ENCODE assay signal across 8 cellular contexts in the genomic region with DNA sequence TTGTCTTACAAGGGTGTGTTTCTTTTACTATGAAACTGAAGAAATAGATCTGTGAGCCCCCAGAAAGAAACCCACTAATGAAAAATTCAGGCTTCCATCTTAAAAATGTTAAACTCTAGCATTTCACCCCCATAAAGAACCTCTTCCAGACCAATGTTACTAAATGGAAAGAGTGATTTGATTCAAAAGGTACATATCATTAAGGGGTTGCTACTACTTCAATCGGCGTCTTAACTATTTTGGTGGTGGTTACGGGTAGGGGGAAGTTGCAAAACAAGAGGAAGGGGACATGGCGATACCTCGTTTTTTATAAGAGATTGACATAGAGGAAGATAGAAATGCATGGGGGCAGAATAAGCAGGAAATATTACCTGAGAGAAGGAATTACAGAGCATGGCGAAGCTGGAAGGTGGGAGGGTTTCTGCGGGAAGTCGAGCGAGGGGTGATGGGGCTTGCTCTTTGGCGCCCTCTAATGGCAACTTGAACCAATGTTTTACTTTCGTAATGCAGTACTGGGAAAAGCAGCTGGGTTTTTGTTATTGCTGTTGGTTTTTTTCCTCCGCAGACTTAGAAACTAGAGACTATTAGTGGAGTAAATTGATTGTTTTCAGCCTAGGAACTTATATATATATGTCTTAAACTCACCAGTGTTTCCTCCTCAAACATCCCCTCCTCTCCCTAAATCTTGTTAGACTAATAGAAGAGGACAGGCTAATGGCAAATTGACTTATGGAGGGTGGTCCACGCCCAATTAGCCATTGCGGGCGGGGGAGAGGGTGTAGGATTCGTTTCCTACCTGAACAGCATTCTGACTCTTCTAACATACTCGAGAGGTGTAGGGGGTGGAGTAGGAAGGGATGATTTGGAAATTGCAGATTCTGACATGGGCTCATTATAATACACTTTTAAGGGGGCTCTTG. TPM values are rescaled to one million over a fixed set of nuclear protein-coding genes. Genes with fewer than 3 reads are reported as not detected.
DNase-seq lines count a peak whose midpoint lies in the region; ATAC-seq and TF ChIP-seq lines count a peak whose summit lies in the region.

No MANE protein-coding gene starts in this region.

- WGBS in lower leg skin, 2 donors: 10 to 12% methylated on average over 17 of the region's 17 CpGs

- peak; percentile 59 for TF ChIP-seq CTCF in GM20000 (IDR thresholded peaks at IDR 0.05; ENCODE audit: extremely low read depth, missing control alignments)
- peak in 1 of 3 donors; percentile 20 for TF ChIP-seq CTCF in lower leg skin (IDR thresholded peaks at IDR 0.05)

- peak; percentile 62 for ATAC-seq in HG03565 (IDR thresholded peaks at IDR 0.05; ENCODE audit: unreplicated experiment)

- TF ChIP-seq POLR2A in lower leg skin (IDR thresholded peaks at IDR 0.05): no peak

- intact Hi-C loops in lower leg skin (cut with DNase I; ENCODE audit: low total_unique reads): loop anchor here (10.0 kb wide), 2 partner anchors 366 to 984 kb away; no protein-coding TSS in a partner anchor

- DNase-seq in DMS53 (lab: John Stamatoyannopoulos, UW) (peak; percentile 87), GM20000 (ENCODE audit: low spot score) (peak; percentile 83), NCI-H446 treated with DMSO at 0.1 percent for 48 hours (lab: John Stamatoyannopoulos, UW) (peak; percentile 33), activated T-cell treated with anti-CD3 and anti-CD28 coated beads for 4 hours (peak; percentile 28), germinal center (ENCODE audit: low spot score) (peak; percentile 64), occipital lobe (lab: John Stamatoyannopoulos, UW) (peak; percentile 52), lower leg skin (ENCODE audit: low spot score in 2 of 2) (no peak)

- H3K4me3 ChIP-seq in lower leg skin (ENCODE audit: low read depth, poor library complexity, severe bottlenecking): no peak overlapping the region

RNA-seq across cellular contexts. Expression of gene SOX2, which starts 11.3 kb away (rescaled TPM):
- 78.0 TPM for total RNA-seq in occipital lobe
- total RNA-seq in lower leg skin: 1 to 10 TPM in 3 of 4 donors, under 1 TPM in 1; 0.20 to 3.3 (median 1.1) TPM

Comparison
In these comparisons a context has a peak if more than half of its experiments do, and no peak if none do; other contexts are left out.
1. DNase-seq: peak in DMS53 (single experiment), GM20000 (single experiment), NCI-H446 treated with DMSO at 0.1 percent for 48 hours (single experiment), activated T-cell treated with anti-CD3 and anti-CD28 coated beads for 4 hours (single experiment), germinal center (single experiment) and occipital lobe (single experiment); none in lower leg skin (0 of 2).
2. RNA of gene SOX2, which starts 11.3 kb away (total RNA-seq): 78.0 TPM in occipital lobe (single experiment); 0.20 to 3.3 TPM in lower leg skin; every median in the first group is over 10 times any median in the second.